ENCODE assay signal across 8 cellular contexts in the genomic region with DNA sequence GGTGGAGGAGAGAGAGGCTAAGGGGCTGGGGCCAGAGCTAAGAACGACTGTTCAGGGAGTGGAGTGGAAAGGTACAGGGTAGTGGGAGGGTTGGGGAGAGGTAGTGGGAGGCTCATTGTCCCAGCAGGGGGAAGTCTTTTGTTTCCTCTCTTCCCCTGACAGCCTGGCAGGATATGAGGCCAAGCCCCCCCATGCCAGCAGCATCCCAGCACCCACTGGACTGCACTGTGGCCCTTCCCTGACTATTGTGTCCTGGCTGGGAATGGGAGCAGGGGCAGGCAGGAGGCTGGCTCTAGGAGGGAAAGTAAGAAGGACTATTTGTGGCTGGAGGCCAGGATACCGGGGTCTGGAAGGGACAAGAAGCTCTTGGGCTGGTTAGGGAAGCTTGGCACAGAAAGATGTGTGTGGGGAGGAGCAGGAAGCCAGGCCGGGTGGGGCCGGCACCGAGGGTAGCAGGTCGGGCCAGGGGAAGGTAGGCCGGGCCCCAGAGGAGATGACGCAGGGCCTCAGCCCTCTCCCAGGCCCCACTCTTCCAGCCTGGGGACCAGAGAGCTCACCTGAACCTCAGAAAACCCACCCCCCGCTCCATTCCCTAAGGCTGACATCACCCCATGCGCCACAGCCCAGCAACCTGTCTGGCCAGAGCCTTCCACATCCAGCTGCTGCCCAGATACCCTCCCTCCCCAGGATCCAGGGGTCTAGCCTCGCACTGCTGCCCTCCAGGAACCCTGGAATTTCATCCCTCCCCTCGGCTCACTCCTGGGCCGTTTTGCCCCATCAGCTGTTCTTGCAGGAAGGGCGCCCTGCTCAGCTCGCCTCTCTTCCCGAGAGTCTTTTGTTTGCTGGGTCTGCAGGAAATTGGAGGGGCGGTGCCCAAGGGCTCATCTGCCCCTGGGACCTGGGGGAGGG. TPM values are rescaled to one million over a fixed set of nuclear protein-coding genes. Genes with fewer than 3 reads are reported as not detected.
A peak's percentile ranks its signal among the peaks of the same experiment; 100 is the strongest.
DNase-seq lines count a peak whose midpoint lies in the region; ATAC-seq, FAIRE-seq and TF ChIP-seq lines count a peak whose summit lies in the region.

No MANE protein-coding gene starts in this region.

- peak; percentile 73 for FAIRE-seq in endothelial cell of umbilical vein (lab: Jason Lieb, UNC)

- peak overlapping the region; percentile 34 for H3K4me2 ChIP-seq in endothelial cell of umbilical vein (ENCODE audit: insufficient read depth, low read length)

- peak overlapping the region; percentile 56 for H3K9ac ChIP-seq in endothelial cell of umbilical vein (replicated peaks; ENCODE audit: extremely low read depth, insufficient read depth, low read length)

- BruUV-seq in endothelial cell of umbilical vein (replicated peaks; lab: Mats Ljungman, UMichigan): no TSS peak

- dilution Hi-C loops in endothelial cell of umbilical vein (cut with MboI; ENCODE audit: extremely low pct_ligation_motif_present, low sequenced_read_pairs): loop anchor here (25.0 kb wide), 1 partner anchor 124 kb away; a partner anchor contains a TSS

- no peaks in the 10 kb centered on the region for H3K9me1 ChIP-seq in endothelial cell of umbilical vein (replicated peaks; ENCODE audit: control insufficient read depth, extremely low read depth, insufficient read depth, low read length)

- H3K9me3 ChIP-seq in endothelial cell of umbilical vein (replicated peaks; ENCODE audit: control insufficient read depth, insufficient read depth, low read length) (no peaks in the 10 kb centered on the region), muscle layer of duodenum (ENCODE audit: control insufficient read depth in 1 of 2, low read length in 2 of 2) (no peaks in the 10 kb centered on the region)

- peak in 1 of 2 donors; percentile 5 for TF ChIP-seq CTCF in endothelial cell of umbilical vein (IDR thresholded peaks at IDR 0.05; ENCODE audit: extremely low read depth in 1 of 2, insufficient read depth in 1 of 2, low read depth in 1 of 2, low read length in 2 of 2)

- intact Hi-C loops in endothelial cell of umbilical vein (cut with micrococcal nuclease): loop anchor here (1.0 kb wide), 1 partner anchor 8 kb away; no protein-coding TSS in a partner anchor

- ATAC-seq in GM18498 (IDR thresholded peaks at IDR 0.05; ENCODE audit: unreplicated experiment) (no peak), GM18502 (IDR thresholded peaks at IDR 0.05; ENCODE audit: poor library complexity, unreplicated experiment) (no peak)

- H3K36me3 ChIP-seq in endothelial cell of umbilical vein (ENCODE audit: control insufficient read depth in 2 of 2, extremely low read depth in 1 of 2, insufficient read depth in 2 of 2, low read length in 2 of 2) (no peaks in the 10 kb centered on the region), muscle layer of duodenum (ENCODE audit: control insufficient read depth in 1 of 2, insufficient read depth in 2 of 2, low read length in 2 of 2) (no peaks in the 10 kb centered on the region)

- no peaks in the 10 kb centered on the region for H3K79me2 ChIP-seq in endothelial cell of umbilical vein (ENCODE audit: control insufficient read depth, insufficient read depth, low read length)

- no peaks in the 10 kb centered on the region for H4K20me1 ChIP-seq in endothelial cell of umbilical vein (replicated peaks; ENCODE audit: control insufficient read depth, extremely low read depth, insufficient read depth, low read length)

- POLR2A ChIA-PET in endothelial cell of umbilical vein (lab: Charles Lee): interaction anchor here (0.6 to 1.6 kb wide), 7 partner anchors 7 to 33 kb away, joined by 3 to 10 read pairs (median 4); a partner anchor contains a TSS

- no peaks in the 10 kb centered on the region for H3K27me3 ChIP-seq in endothelial cell of umbilical vein (ENCODE audit: control insufficient read depth in 2 of 2, insufficient read depth in 2 of 2, low read length in 2 of 2)
- H3K27me3 ChIP-seq in muscle layer of duodenum (ENCODE audit: low read depth, low read length): no peaks in the 10 kb centered on the region

- H3K4me1 ChIP-seq in endothelial cell of umbilical vein (ENCODE audit: control insufficient read depth, extremely low read depth, insufficient read depth, low read length): peaks cover 16% of the 10 kb centered on the region
- peaks cover 0 to 3% of the 10 kb centered on the region in 2 donors for H3K4me1 ChIP-seq in muscle layer of duodenum (ENCODE audit: control insufficient read depth in 1 of 2, insufficient read depth in 2 of 2, low read length in 2 of 2)

- H3K4me3 ChIP-seq in endothelial cell of umbilical vein (replicated peaks in 1 of 3; ENCODE audit: insufficient read depth in 1 of 3, low read depth in 1 of 3, low read length in 3 of 3) (no peak overlapping the region), muscle layer of duodenum (ENCODE audit: low read depth in 1 of 2, low read length in 2 of 2) (no peak overlapping the region)

- peak overlapping the region; percentile 43 for H2AFZ ChIP-seq in endothelial cell of umbilical vein (ENCODE audit: low read depth, low read length)

- CTCF ChIA-PET in endothelial cell of umbilical vein (lab: Charles Lee): interaction anchor here (0.5 to 2.9 kb wide), 8 partner anchors 8 to 130 kb away, joined by 3 to 37 read pairs (median 8); a partner anchor contains a TSS

- DNase-seq in AG20443 (ENCODE audit: low spot score): peak; percentile 7
- DNase-seq in NCI-H2196 treated with DMSO at 0.1 percent for 48 hours (lab: John Stamatoyannopoulos, UW; ENCODE audit: unreplicated experiment): peak; percentile 17
- DNase-seq in endothelial cell of umbilical vein (ENCODE audit: low read depth, low spot score): peak; percentile 87
- no peak for DNase-seq in DMS53 (lab: John Stamatoyannopoulos, UW)
- DNase-seq in H4 (ENCODE audit: low spot score): no peak

- H3K27ac ChIP-seq in endothelial cell of umbilical vein (ENCODE audit: insufficient read depth, low read depth, low read length) (peak overlapping the region; percentile 89), muscle layer of duodenum (ENCODE audit: low read length) (peak overlapping the region; percentile 1)

- peak; percentile 89 for TF ChIP-seq POLR2A in endothelial cell of umbilical vein (IDR thresholded peaks at IDR 0.05; ENCODE audit: low read depth, low read length)

TF ChIP-seq in endothelial cell of umbilical vein, 7 proteins besides CTCF, POLR2A, EP300 and RAD21 (continues in another document):
- no peak for TF ChIP-seq GATA2 (IDR thresholded peaks at IDR 0.05; ENCODE audit: insufficient read depth, insufficient read length, low read depth, low read length)

RNA-seq across cellular contexts. Expression of a gene that starts 8.8 kb away (rescaled TPM):
- total RNA-seq in endothelial cell of umbilical vein: 148 and 193 TPM in 2 replicates
- 240 and 274 TPM in 2 replicates for polyA plus RNA-seq in endothelial cell of umbilical vein
- polyA plus RNA-seq in endothelial cell of umbilical vein (2011; cell fraction: cytosol; rRNA removed): 252 and 260 TPM in 2 replicates
- 262 and 267 TPM in 2 replicates for polyA plus RNA-seq in endothelial cell of umbilical vein (2011; cell fraction: nucleus; rRNA removed)
- polyA plus RNA-seq in endothelial cell of umbilical vein (2012): 170 and 173 TPM in 2 replicates
- polyA minus RNA-seq in endothelial cell of umbilical vein: 243 and 340 TPM in 2 replicates
- polyA minus RNA-seq in endothelial cell of umbilical vein (2011; cell fraction: cytosol; rRNA and poly(A)+ RNA removed): 24.2 TPM
- polyA minus RNA-seq in endothelial cell of umbilical vein (2011; cell fraction: nucleus; rRNA and poly(A)+ RNA removed): 99.7 and 134 TPM in 2 replicates
- total RNA-seq in H4 (2014; rRNA removed; shearing (Covaris generic)): 29.9 and 37.1 TPM in 2 replicates

RNA-seq across cellular contexts. Expression of a gene that starts 16.4 kb away (rescaled TPM):
- 30.1 and 35.0 TPM in 2 replicates for total RNA-seq in endothelial cell of umbilical vein
- polyA plus RNA-seq in endothelial cell of umbilical vein: 37.0 and 37.5 TPM in 2 replicates
- 16.4 and 21.1 TPM in 2 replicates for polyA plus RNA-seq in endothelial cell of umbilical vein (2011; cell fraction: cytosol; rRNA removed)
- polyA plus RNA-seq in endothelial cell of umbilical vein (2011; cell fraction: nucleus; rRNA removed): 62.1 and 65.2 TPM in 2 replicates
- 23.0 and 23.7 TPM in 2 replicates for polyA plus RNA-seq in endothelial cell of umbilical vein (2012)
- 29.1 and 35.8 TPM in 2 replicates for polyA minus RNA-seq in endothelial cell of umbilical vein
- 4.3 TPM for polyA minus RNA-seq in endothelial cell of umbilical vein (2011; cell fraction: cytosol; rRNA and poly(A)+ RNA removed)
- 13.5 and 18.8 TPM in 2 replicates for polyA minus RNA-seq in endothelial cell of umbilical vein (2011; cell fraction: nucleus; rRNA and poly(A)+ RNA removed)
- 4.9 and 5.6 TPM in 2 replicates for total RNA-seq in H4 (2014; rRNA removed; shearing (Covaris generic))

RNA-seq across cellular contexts. Expression of a gene that starts 31.0 kb away (rescaled TPM):
- 84.5 and 90.3 TPM in 2 replicates for total RNA-seq in endothelial cell of umbilical vein
- polyA plus RNA-seq in endothelial cell of umbilical vein: 88.6 and 90.3 TPM in 2 replicates
- polyA plus RNA-seq in endothelial cell of umbilical vein (2011; cell fraction: cytosol; rRNA removed): 69.4 and 77.1 TPM in 2 replicates
- polyA plus RNA-seq in endothelial cell of umbilical vein (2011; cell fraction: nucleus; rRNA removed): 65.8 and 79.0 TPM in 2 replicates
- 60.3 and 63.1 TPM in 2 replicates for polyA plus RNA-seq in endothelial cell of umbilical vein (2012)
- polyA minus RNA-seq in endothelial cell of umbilical vein: 40.6 and 47.6 TPM in 2 replicates
- 36.6 TPM for polyA minus RNA-seq in endothelial cell of umbilical vein (2011; cell fraction: cytosol; rRNA and poly(A)+ RNA removed)
- 14.4 and 21.5 TPM in 2 replicates for polyA minus RNA-seq in endothelial cell of umbilical vein (2011; cell fraction: nucleus; rRNA and poly(A)+ RNA removed)
- total RNA-seq in H4 (2014; rRNA removed; shearing (Covaris generic)): 78.5 and 95.5 TPM in 2 replicates

RNA-seq across cellular contexts. Expression of a gene that starts 38.7 kb away (rescaled TPM):
- 199 and 202 TPM in 2 replicates for total RNA-seq in endothelial cell of umbilical vein
- 51.9 and 58.6 TPM in 2 replicates for polyA plus RNA-seq in endothelial cell of umbilical vein
- 56.1 and 57.3 TPM in 2 replicates for polyA plus RNA-seq in endothelial cell of umbilical vein (2011; cell fraction: cytosol; rRNA removed)
- 334 and 404 TPM in 2 replicates for polyA plus RNA-seq in endothelial cell of umbilical vein (2011; cell fraction: nucleus; rRNA removed)
- 88.7 and 117 TPM in 2 replicates for polyA plus RNA-seq in endothelial cell of umbilical vein (2012)
- 60.4 and 90.5 TPM in 2 replicates for polyA minus RNA-seq in endothelial cell of umbilical vein
- polyA minus RNA-seq in endothelial cell of umbilical vein (2011; cell fraction: cytosol; rRNA and poly(A)+ RNA removed): 52.0 TPM
- polyA minus RNA-seq in endothelial cell of umbilical vein (2011; cell fraction: nucleus; rRNA and poly(A)+ RNA removed): 66.1 and 79.9 TPM in 2 replicates
- 44.3 and 46.8 TPM in 2 replicates for total RNA-seq in H4 (2014; rRNA removed; shearing (Covaris generic))

RNA-seq across cellular contexts. Expression of a gene that starts 53.4 kb away (rescaled TPM):
- 0.93 and 1.6 TPM in 2 replicates for total RNA-seq in endothelial cell of umbilical vein
- polyA plus RNA-seq in endothelial cell of umbilical vein: 0.84 and 1.1 TPM in 2 replicates
- 0.25 and 0.35 TPM in 2 replicates for polyA plus RNA-seq in endothelial cell of umbilical vein (2011; cell fraction: cytosol; rRNA removed)
- 0.43 and 0.53 TPM in 2 replicates for polyA plus RNA-seq in endothelial cell of umbilical vein (2011; cell fraction: nucleus; rRNA removed)
- polyA plus RNA-seq in endothelial cell of umbilical vein (2012): 0.79 and 0.90 TPM in 2 replicates
- 1.6 TPM in 1 of 2 replicates, not detected in the other for polyA minus RNA-seq in endothelial cell of umbilical vein
- polyA minus RNA-seq in endothelial cell of umbilical vein (2011; cell fraction: cytosol; rRNA and poly(A)+ RNA removed): 6.0 TPM
- polyA minus RNA-seq in endothelial cell of umbilical vein (2011; cell fraction: nucleus; rRNA and poly(A)+ RNA removed): 0.91 and 1.3 TPM in 2 replicates
- total RNA-seq in H4 (2014; rRNA removed; shearing (Covaris generic)): 6.3 and 6.7 TPM in 2 replicates

Comparison
In these comparisons a context has a peak if more than half of its experiments do, and no peak if none do; other contexts are left out.
1. DNase-seq: peak in AG20443 (single experiment), NCI-H2196 treated with DMSO at 0.1 percent for 48 hours (single experiment) and endothelial cell of umbilical vein (single experiment); none in DMS53 (single experiment) and H4 (single experiment).